Comparison of ENCODE assay signal across 8 cellular contexts in the genomic region with DNA sequence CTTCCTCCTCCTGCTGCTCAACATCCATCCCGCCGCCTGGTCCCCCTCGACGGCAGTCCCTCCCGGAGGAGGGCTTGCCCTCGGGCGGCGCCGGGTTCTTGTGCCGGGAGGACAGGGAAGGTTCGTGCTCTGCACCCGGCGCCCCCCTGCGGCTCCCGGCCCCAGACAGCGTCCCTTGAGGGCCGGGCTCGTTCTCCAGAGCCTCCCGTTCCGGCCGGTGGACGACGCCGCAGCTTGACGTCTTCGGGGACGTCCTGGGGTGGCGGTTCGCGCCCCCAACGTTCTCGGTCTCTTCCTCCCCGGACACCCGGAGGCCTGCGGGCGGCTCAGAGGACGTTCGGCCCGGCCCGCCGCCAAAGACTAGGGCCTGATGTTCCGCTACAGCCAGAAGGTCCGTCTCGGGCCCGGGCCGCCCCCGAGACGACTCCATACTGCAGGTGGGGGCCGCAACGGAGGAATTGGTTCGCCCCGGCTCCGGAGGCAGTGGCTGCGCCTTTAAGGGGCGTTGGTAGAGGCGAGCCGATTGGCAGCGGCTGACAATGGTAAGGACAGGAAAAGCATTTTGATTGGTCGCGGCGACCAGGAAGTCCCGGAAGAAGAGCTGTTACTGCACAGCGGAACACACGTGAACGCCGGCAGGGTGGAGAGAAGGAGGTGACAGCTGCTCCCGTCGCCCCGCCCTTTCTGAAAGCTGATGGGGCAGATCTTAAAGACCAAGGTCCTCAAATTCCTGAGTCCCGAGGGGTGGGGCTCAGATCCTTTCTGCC. TPM values are rescaled to one million over a fixed set of nuclear protein-coding genes. Genes with fewer than 3 reads are reported as not detected.
DNase-seq lines count a peak whose midpoint lies in the region; ATAC-seq lines count a peak whose summit lies in the region.

Gene BORCS6 (minus strand): TSS at position 470 of the 767 bp plus-strand sequence. CDS start 40 bp downstream, at position 430.

- H3K4me1 ChIP-seq in mucosa of rectum (ENCODE audit: control insufficient read depth in 2 of 2, insufficient read depth in 2 of 2, low read length in 2 of 2), result peaks cover 40 to 47% of the 10 kb centered on the region in 2 donors

- peak; percentile 32 for ATAC-seq in GM21526 (IDR thresholded peaks at IDR 0.05; ENCODE audit: low FRiP score, unreplicated experiment)

- H3K4me3 ChIP-seq in mucosa of rectum (ENCODE audit: low read length in 2 of 2), result peak within 1 kb of the TSS; percentile 85 to 88

- peak within 1 kb of the TSS in 1 of 4 donors; percentile 2 for H3K4me3 Mint-ChIP-seq in IgD-negative memory B cell

- H3K9me3 ChIP-seq in mucosa of rectum (ENCODE audit: control insufficient read depth in 2 of 2, low read length in 2 of 2), result no peaks in the 10 kb centered on the region

- H3K27me3 Mint-ChIP-seq in IgD-negative memory B cell, result no peaks in the 10 kb centered on the region

- H3K9me3 Mint-ChIP-seq in IgD-negative memory B cell, result no peaks in the 10 kb centered on the region

- peak; percentile 97 for DNase-seq in DMS 273 (lab: John Stamatoyannopoulos, UW; ENCODE audit: unreplicated experiment)
- peak; percentile 99 for DNase-seq in OCI-M1 (lab: John Stamatoyannopoulos, UW)
- peak; percentile 89 for DNase-seq in activated T-cell treated with anti-CD3 and anti-CD28 coated beads for 4 hours
- peak; percentile 96 for DNase-seq in epithelial cell of prostate (ENCODE audit: low read depth, low spot score)
- peak; percentile 94 for DNase-seq in stimulated activated CD8-positive, alpha-beta memory T cell treated with anti-CD3 and anti-CD28 coated beads, Interleukin-4, amount 100 ng/mL, for 48 hours

- no peaks in the 10 kb centered on the region for H3K27me3 ChIP-seq in mucosa of rectum (ENCODE audit: control insufficient read depth in 2 of 2, insufficient read depth in 2 of 2, low read length in 2 of 2)

- H3K4me1 Mint-ChIP-seq in IgD-negative memory B cell, result peaks cover 5 to 10% (median 9%) of the 10 kb centered on the region in 3 donors

- no peaks in the 10 kb centered on the region for H3K36me3 Mint-ChIP-seq in IgD-negative memory B cell

- H3K36me3 ChIP-seq in mucosa of rectum (ENCODE audit: control insufficient read depth in 2 of 2, insufficient read depth in 2 of 2, low read length in 2 of 2), result no peaks in the 10 kb centered on the region

- peak within 1 kb of the TSS; percentile 77 to 94 for H3K9ac ChIP-seq in mucosa of rectum (ENCODE audit: low read depth in 1 of 2, low read length in 2 of 2)

- H3K27ac ChIP-seq in epithelial cell of prostate (peak within 1 kb of the TSS; percentile 84), mucosa of rectum (ENCODE audit: low read depth in 2 of 2, low read length in 2 of 2) (peak within 1 kb of the TSS; percentile 93 to 97)

- peak within 1 kb of the TSS; percentile 85 to 95 (median 92) for H3K27ac Mint-ChIP-seq in IgD-negative memory B cell

RNA-seq across cellular contexts. Expression of gene BORCS6, which starts in this region (rescaled TPM):
- 30.0 TPM for polyA plus RNA-seq in IgD-negative memory B cell

Comparison
In these comparisons a context has a peak if more than half of its experiments do, and no peak if none do; other contexts are left out.
1. Peak in every context shown above with its lines: DNase-seq, ATAC-seq, H3K4me3 ChIP-seq and H3K27ac ChIP-seq.